In genomic region chr3:138832473-138833057, GRCh38 we compare ENCODE assay signal across 8 cellular contexts. TPM values are rescaled to one million over a fixed set of nuclear protein-coding genes. Genes with fewer than 3 reads are reported as not detected.
A peak's percentile ranks its signal among the peaks of the same experiment; 100 is the strongest.
DNase-seq lines count a peak whose midpoint lies in the region; ATAC-seq, FAIRE-seq and TF ChIP-seq lines count a peak whose summit lies in the region.
"Not testable (repeated sequence)": the region's sequence is repeated elsewhere in the genome, so short reads cannot be mapped to it uniquely, and the experiment has no call there.

No MANE protein-coding gene starts in this region.

- POLR2A ChIA-PET in A549 (lab: Yijun Ruan, JAX), result not testable (repeated sequence)

- H3K36me3 Mint-ChIP-seq in Calu3 (ENCODE audit: insufficient read depth, unreplicated experiment), result peaks cover 44% of the 10 kb centered on the region
- not testable (repeated sequence) for H3K36me3 Mint-ChIP-seq in T-helper 1 cell treated with Interleukin-12 subunit alpha and Interleukin-12 subunit beta and Interleukin-4 antibody, amounts not matched to agents 30 μg/mL and 1 μg/mL, for 36 hours (ENCODE audit: low read depth); naive B cell
- peaks cover 13% of the 10 kb centered on the region for H3K36me3 Mint-ChIP-seq in activated CD4-positive, alpha-beta T cell treated with anti-CD3 and anti-CD28 coated beads, Interleukin-2, amount 10 ng/mL, durations not matched to agents 24 days and 14 days (ENCODE audit: low read depth)
- H3K36me3 Mint-ChIP-seq in effector memory CD8-positive, alpha-beta T cell (ENCODE audit: insufficient read depth), result peaks cover 31% of the 10 kb centered on the region
- peaks cover 13% of the 10 kb centered on the region for H3K36me3 Mint-ChIP-seq in stimulated activated effector memory CD8-positive, alpha-beta T cell treated with anti-CD3 and anti-CD28 coated beads, Interleukin-12 subunit alpha, Interleukin-12 subunit beta, amount 100 ng/mL, for 72 hours

- not testable (repeated sequence) for H3K9ac ChIP-seq in Loucy (ENCODE audit: low read depth, low read length, poor library complexity, severe bottlenecking)

- not testable (repeated sequence) for H3K36me3 ChIP-seq in Loucy (ENCODE audit: insufficient read depth, low read length)

- intact Hi-C loops in Calu3 (cut with micrococcal nuclease; ENCODE audit: unreplicated experiment), result loop anchor here (1.0 kb wide), 1 partner anchor 8 kb away; no protein-coding TSS in a partner anchor
- intact Hi-C loops in activated CD4-positive, alpha-beta T cell treated with anti-CD3 and anti-CD28 coated beads, Interleukin-2, amount 10 ng/mL, durations not matched to agents 24 days and 14 days (cut with micrococcal nuclease), result loop anchor here (2.0 to 10.0 kb wide), 5 partner anchors 35 to 512 kb away; partner anchors contain the start of gene MRPS22

- not testable (repeated sequence) for H3K4me1 ChIP-seq in A549
- H3K4me1 ChIP-seq in Loucy (ENCODE audit: insufficient read depth, low read length, poor library complexity, severe bottlenecking), result peaks cover 16% of the 10 kb centered on the region

- H3K9me3 ChIP-seq in A549; Loucy (ENCODE audit: insufficient read depth, low read depth, low read length): not testable (repeated sequence)

- not testable (repeated sequence) for H3K27me3 Mint-ChIP-seq in Calu3 (ENCODE audit: unreplicated experiment); T-helper 1 cell treated with Interleukin-12 subunit alpha and Interleukin-12 subunit beta and Interleukin-4 antibody, amounts not matched to agents 30 μg/mL and 1 μg/mL, for 36 hours (ENCODE audit: low read depth); activated CD4-positive, alpha-beta T cell treated with anti-CD3 and anti-CD28 coated beads, Interleukin-2, amount 10 ng/mL, durations not matched to agents 24 days and 14 days; effector memory CD8-positive, alpha-beta T cell; naive B cell

- not testable (repeated sequence) for H3K27ac Mint-ChIP-seq in Calu3 (ENCODE audit: unreplicated experiment); T-helper 1 cell treated with Interleukin-12 subunit alpha and Interleukin-12 subunit beta and Interleukin-4 antibody, amounts not matched to agents 30 μg/mL and 1 μg/mL, for 36 hours; activated CD4-positive, alpha-beta T cell treated with anti-CD3 and anti-CD28 coated beads, Interleukin-2, amount 10 ng/mL, durations not matched to agents 24 days and 14 days; naive B cell; stimulated activated effector memory CD8-positive, alpha-beta T cell treated with anti-CD3 and anti-CD28 coated beads, Interleukin-12 subunit alpha, Interleukin-12 subunit beta, amount 100 ng/mL, for 72 hours
- peak overlapping the region in 1 of 2 donors; percentile 97 for H3K27ac Mint-ChIP-seq in effector memory CD8-positive, alpha-beta T cell

- TF ChIP-seq EP300 in A549 (IDR thresholded peaks at IDR 0.05), result not testable (repeated sequence)

- TF ChIP-seq POLR2A in A549 (IDR thresholded peaks at IDR 0.05; ENCODE audit: low read length), result not testable (repeated sequence)

- not testable (repeated sequence) for TF ChIP-seq CTCF in A549 (IDR thresholded peaks at IDR 0.05); Calu3 (IDR thresholded peaks at IDR 0.05; ENCODE audit: unreplicated experiment); Loucy (conservative IDR thresholded peaks at IDR 0.05; ENCODE audit: low read length)

- not testable (repeated sequence) for H3K9me3 Mint-ChIP-seq in Calu3 (ENCODE audit: low read depth, unreplicated experiment); T-helper 1 cell treated with Interleukin-12 subunit alpha and Interleukin-12 subunit beta and Interleukin-4 antibody, amounts not matched to agents 30 μg/mL and 1 μg/mL, for 36 hours; activated CD4-positive, alpha-beta T cell treated with anti-CD3 and anti-CD28 coated beads, Interleukin-2, amount 10 ng/mL, durations not matched to agents 24 days and 14 days; effector memory CD8-positive, alpha-beta T cell; naive B cell; stimulated activated effector memory CD8-positive, alpha-beta T cell treated with anti-CD3 and anti-CD28 coated beads, Interleukin-12 subunit alpha, Interleukin-12 subunit beta, amount 100 ng/mL, for 72 hours

- H3K9me2 ChIP-seq in Loucy (replicated peaks; ENCODE audit: low read depth, low read length), result not testable (repeated sequence)

- H3K79me2 ChIP-seq in Loucy (ENCODE audit: insufficient read depth, low read length), result peaks cover 67% of the 10 kb centered on the region

- WGBS in A549 (ENCODE audit: missing lambda C conversion rate), result 96% methylated on average over 27 of the region's 27 CpGs

- not testable (repeated sequence) for BruUV-seq in Calu3 (replicated peaks; lab: Mats Ljungman, UMichigan)

- not testable (repeated sequence) for H3K4me3 ChIP-seq in A549
- peak overlapping the region; percentile 88 for H3K4me3 ChIP-seq in Loucy (ENCODE audit: low read length, poor library complexity, severe bottlenecking)

- H3K27ac ChIP-seq in A549, result not testable (repeated sequence)

- CTCF ChIA-PET in A549 (lab: Yijun Ruan, JAX), result not testable (repeated sequence)
- CTCF ChIA-PET in Calu3 (lab: Charles Lee), result interaction anchor here (1.0 kb wide), 1 partner anchor 85 kb away, joined by 3 read pairs; no protein-coding TSS in a partner anchor

- H3K4me2 ChIP-seq in A549 (peak overlapping the region; percentile 98; the same call in 2 of the 3 replicates), Loucy (ENCODE audit: low read depth, low read length, poor library complexity, severe bottlenecking) (peak overlapping the region; percentile 79)

- not testable (repeated sequence) for DNase-seq in A549 (ENCODE audit: low read depth in 1 of 2, low spot score in 1 of 2); Calu3; activated CD4-positive, alpha-beta T cell treated with anti-CD3 and anti-CD28 coated beads, Interleukin-2, amount 10 ng/mL, durations not matched to agents 24 days and 14 days; effector memory CD8-positive, alpha-beta T cell; naive B cell; stimulated activated effector memory CD8-positive, alpha-beta T cell treated with anti-CD3 and anti-CD28 coated beads, Interleukin-12 subunit alpha, Interleukin-12 subunit beta, amount 100 ng/mL, for 72 hours (ENCODE audit: low spot score in 2 of 2)

- H4K20me1 ChIP-seq in Loucy (ENCODE audit: insufficient read depth, low read length, poor library complexity, severe bottlenecking), result peaks cover 33% of the 10 kb centered on the region

- not testable (repeated sequence) for TF ChIP-seq RAD21 in A549 (conservative IDR thresholded peaks at IDR 0.05 in 1 of 2, IDR thresholded peaks at IDR 0.05 in 1 of 2)

- H3F3A ChIP-seq in Loucy (ENCODE audit: low read depth), result not testable (repeated sequence)

- not testable (repeated sequence) for H3K27me3 ChIP-seq in Loucy (ENCODE audit: insufficient read depth, low read length, poor library complexity, severe bottlenecking)

- ATAC-seq in A549; effector memory CD8-positive, alpha-beta T cell (replicated peaks); naive B cell (ENCODE audit: low read depth in 2 of 2); stimulated activated effector memory CD8-positive, alpha-beta T cell treated with anti-CD3 and anti-CD28 coated beads, Interleukin-12 subunit alpha, Interleukin-12 subunit beta, amount 100 ng/mL, for 72 hours: not testable (repeated sequence)

- H3K4me1 Mint-ChIP-seq in Calu3 (ENCODE audit: low read depth, unreplicated experiment) (peaks cover 37% of the 10 kb centered on the region), naive B cell (peaks cover 22 to 26% (median 25%) of the 10 kb centered on the region in 3 donors)
- H3K4me1 Mint-ChIP-seq in T-helper 1 cell treated with Interleukin-12 subunit alpha and Interleukin-12 subunit beta and Interleukin-4 antibody, amounts not matched to agents 30 μg/mL and 1 μg/mL, for 36 hours (ENCODE audit: low read depth), result peaks cover 22% of the 10 kb centered on the region
- H3K4me1 Mint-ChIP-seq in activated CD4-positive, alpha-beta T cell treated with anti-CD3 and anti-CD28 coated beads, Interleukin-2, amount 10 ng/mL, durations not matched to agents 24 days and 14 days, result peaks cover 20% of the 10 kb centered on the region
- peaks cover 20 to 31% of the 10 kb centered on the region in 2 donors for H3K4me1 Mint-ChIP-seq in effector memory CD8-positive, alpha-beta T cell (ENCODE audit: low read depth in 2 of 2)
- H3K4me1 Mint-ChIP-seq in stimulated activated effector memory CD8-positive, alpha-beta T cell treated with anti-CD3 and anti-CD28 coated beads, Interleukin-12 subunit alpha, Interleukin-12 subunit beta, amount 100 ng/mL, for 72 hours, result peaks cover 17% of the 10 kb centered on the region

- FAIRE-seq in A549 (lab: Jason Lieb, UNC), result not testable (repeated sequence)

- not testable (repeated sequence) for H2AFZ ChIP-seq in Loucy (ENCODE audit: low read length)

- H3K4me3 Mint-ChIP-seq in Calu3 (ENCODE audit: low read depth, unreplicated experiment), result peak overlapping the region; percentile 82
- peak overlapping the region; percentile 10 for H3K4me3 Mint-ChIP-seq in T-helper 1 cell treated with Interleukin-12 subunit alpha and Interleukin-12 subunit beta and Interleukin-4 antibody, amounts not matched to agents 30 μg/mL and 1 μg/mL, for 36 hours
- peak overlapping the region; percentile 23 for H3K4me3 Mint-ChIP-seq in activated CD4-positive, alpha-beta T cell treated with anti-CD3 and anti-CD28 coated beads, Interleukin-2, amount 10 ng/mL, durations not matched to agents 24 days and 14 days
- peak overlapping the region; percentile 23 to 29 for H3K4me3 Mint-ChIP-seq in effector memory CD8-positive, alpha-beta T cell
- H3K4me3 Mint-ChIP-seq in naive B cell, result peak overlapping the region in 5 of 8 donors; percentile 23 to 78 (median 52)
- H3K4me3 Mint-ChIP-seq in stimulated activated effector memory CD8-positive, alpha-beta T cell treated with anti-CD3 and anti-CD28 coated beads, Interleukin-12 subunit alpha, Interleukin-12 subunit beta, amount 100 ng/mL, for 72 hours, result peak overlapping the region; percentile 90

RNA-seq across cellular contexts. Expression of gene PIK3CB, which starts 2.2 kb away (rescaled TPM):
- polyA plus RNA-seq in A549 (2011; rRNA removed) (23.3 TPM in 2 replicates), A549 (2017; fragmentation: RNase III; extraction: RNeasy Plus Mini Kit Qiagen cat#74134 plus additional on column Dnase treatment) (20.7 to 22.0 TPM (median 21.1 TPM) in 3 replicates), naive B cell (ENCODE audit: low read depth in 6 of 6) (10 to 100 TPM in 4 of 6 donors, 1 to 10 TPM in 2; 3.0 to 15.2 (median 10.9) TPM)
- 9.8 and 9.9 TPM in 2 replicates for polyA plus RNA-seq in A549 (2012; cell fraction: cytosol; rRNA removed)
- polyA plus RNA-seq in A549 (2012; cell fraction: nucleus; rRNA removed), result 4.2 and 6.7 TPM in 2 replicates
- polyA minus RNA-seq in A549 (2011; rRNA and poly(A)+ RNA removed), result 12.4 and 14.3 TPM in 2 replicates
- 52.6 and 59.3 TPM in 2 replicates for total RNA-seq in Calu3 (2022)
- total RNA-seq in activated CD4-positive, alpha-beta T cell treated with anti-CD3 and anti-CD28 coated beads, Interleukin-2, amount 10 ng/mL, durations not matched to agents 24 days and 14 days, result 17.6 and 18.1 TPM in 2 replicates

Comparison
In these comparisons a context has a peak if more than half of its experiments do, and no peak if none do; other contexts are left out.
1. H3K4me3 Mint-ChIP-seq: peak in every context shown above with its lines; median percentile 90 in stimulated activated effector memory CD8-positive, alpha-beta T cell treated with anti-CD3 and anti-CD28 coated beads, Interleukin-12 subunit alpha, Interleukin-12 subunit beta, amount 100 ng/mL, for 72 hours; 82 in Calu3; 52 in naive B cell; 26 in effector memory CD8-positive, alpha-beta T cell; 23 in activated CD4-positive, alpha-beta T cell treated with anti-CD3 and anti-CD28 coated beads, Interleukin-2, amount 10 ng/mL, durations not matched to agents 24 days and 14 days; 10 in T-helper 1 cell treated with Interleukin-12 subunit alpha and Interleukin-12 subunit beta and Interleukin-4 antibody, amounts not matched to agents 30 μg/mL and 1 μg/mL, for 36 hours.